In the genomic region with DNA sequence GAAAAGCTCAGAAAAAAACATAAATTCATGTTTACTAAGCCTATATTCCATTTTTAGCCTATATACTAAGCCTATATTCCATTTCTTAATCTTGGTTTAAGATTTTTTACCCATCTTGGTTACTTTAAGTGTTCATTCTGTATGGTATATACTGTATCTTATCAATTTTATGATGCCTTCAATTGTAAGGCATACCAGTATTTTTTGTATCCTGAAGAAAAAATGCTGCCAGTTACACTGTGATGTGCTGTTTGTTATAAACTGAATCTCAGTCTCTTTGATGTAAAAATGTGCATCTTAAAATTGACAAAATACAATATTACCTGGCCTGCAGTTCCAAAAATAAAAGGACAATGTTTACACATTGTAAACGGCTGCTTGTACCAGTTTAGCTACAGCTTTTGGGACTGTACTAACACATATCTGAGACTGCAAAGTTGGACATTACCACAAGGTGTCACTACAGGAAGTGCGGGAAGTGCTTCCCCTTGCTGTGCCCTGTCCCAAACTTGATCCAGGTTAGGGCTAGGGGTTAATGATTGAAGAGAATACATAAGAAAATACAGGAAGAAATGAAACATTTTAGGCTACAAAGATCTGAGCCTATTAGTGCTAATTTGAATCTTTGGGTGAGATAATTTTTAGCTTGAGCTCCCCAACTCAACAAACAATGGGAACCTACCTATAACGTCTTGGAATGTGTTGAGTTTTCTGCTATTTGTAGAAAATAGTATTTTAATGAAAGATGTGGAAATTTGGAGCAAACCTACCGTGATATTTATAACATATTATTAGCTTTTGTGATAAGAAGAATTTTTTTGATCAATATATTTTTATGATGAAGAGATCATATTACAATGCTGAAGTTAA, we compare ENCODE assay signal across 2 cellular contexts.
A peak's percentile ranks its signal among the peaks of the same experiment; 100 is the strongest.
TF ChIP-seq lines count a peak whose summit lies in the region.

No MANE protein-coding gene starts in this region.

TF ChIP-seq in HEK293, 187 proteins besides CTCF, POLR2A, EP300 and RAD21 (continued from another document and continues in another):
- TF ChIP-seq, protein P1, sequence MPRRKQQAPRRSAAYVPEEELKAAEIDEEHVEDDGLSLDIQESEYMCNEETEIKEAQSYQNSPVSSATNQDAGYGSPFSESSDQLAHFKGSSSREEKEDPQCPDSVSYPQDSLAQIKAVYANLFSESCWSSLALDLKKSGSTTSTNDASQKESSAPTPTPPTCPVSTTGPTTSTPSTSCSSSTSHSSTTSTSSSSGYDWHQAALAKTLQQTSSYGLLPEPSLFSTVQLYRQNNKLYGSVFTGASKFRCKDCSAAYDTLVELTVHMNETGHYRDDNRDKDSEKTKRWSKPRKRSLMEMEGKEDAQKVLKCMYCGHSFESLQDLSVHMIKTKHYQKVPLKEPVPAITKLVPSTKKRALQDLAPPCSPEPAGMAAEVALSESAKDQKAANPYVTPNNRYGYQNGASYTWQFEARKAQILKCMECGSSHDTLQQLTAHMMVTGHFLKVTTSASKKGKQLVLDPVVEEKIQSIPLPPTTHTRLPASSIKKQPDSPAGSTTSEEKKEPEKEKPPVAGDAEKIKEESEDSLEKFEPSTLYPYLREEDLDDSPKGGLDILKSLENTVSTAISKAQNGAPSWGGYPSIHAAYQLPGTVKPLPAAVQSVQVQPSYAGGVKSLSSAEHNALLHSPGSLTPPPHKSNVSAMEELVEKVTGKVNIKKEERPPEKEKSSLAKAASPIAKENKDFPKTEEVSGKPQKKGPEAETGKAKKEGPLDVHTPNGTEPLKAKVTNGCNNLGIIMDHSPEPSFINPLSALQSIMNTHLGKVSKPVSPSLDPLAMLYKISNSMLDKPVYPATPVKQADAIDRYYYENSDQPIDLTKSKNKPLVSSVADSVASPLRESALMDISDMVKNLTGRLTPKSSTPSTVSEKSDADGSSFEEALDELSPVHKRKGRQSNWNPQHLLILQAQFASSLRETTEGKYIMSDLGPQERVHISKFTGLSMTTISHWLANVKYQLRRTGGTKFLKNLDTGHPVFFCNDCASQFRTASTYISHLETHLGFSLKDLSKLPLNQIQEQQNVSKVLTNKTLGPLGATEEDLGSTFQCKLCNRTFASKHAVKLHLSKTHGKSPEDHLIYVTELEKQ (tag by site-specific recombination; IDR thresholded peaks at IDR 0.05; ENCODE audit: borderline replicate concordance): no peak
- TF ChIP-seq ZNF654 (tag by site-specific recombination; IDR thresholded peaks at IDR 0.05; ENCODE audit: low read depth) (peak; percentile 74), ZNF549 (tag by site-specific recombination; IDR thresholded peaks at IDR 0.05) (0 out of 2 replicates have a peak, but pooled peaks have one; percentile 14), ZNF561 (tag by site-specific recombination; IDR thresholded peaks at IDR 0.05; ENCODE audit: borderline replicate concordance) (peak; percentile 60; the same call in 1 of the 2 replicates), ZNF660 (tag by site-specific recombination; IDR thresholded peaks at IDR 0.05) (peak; percentile 53; the same call in 1 of the 2 replicates)
- TF ChIP-seq, protein P2, sequence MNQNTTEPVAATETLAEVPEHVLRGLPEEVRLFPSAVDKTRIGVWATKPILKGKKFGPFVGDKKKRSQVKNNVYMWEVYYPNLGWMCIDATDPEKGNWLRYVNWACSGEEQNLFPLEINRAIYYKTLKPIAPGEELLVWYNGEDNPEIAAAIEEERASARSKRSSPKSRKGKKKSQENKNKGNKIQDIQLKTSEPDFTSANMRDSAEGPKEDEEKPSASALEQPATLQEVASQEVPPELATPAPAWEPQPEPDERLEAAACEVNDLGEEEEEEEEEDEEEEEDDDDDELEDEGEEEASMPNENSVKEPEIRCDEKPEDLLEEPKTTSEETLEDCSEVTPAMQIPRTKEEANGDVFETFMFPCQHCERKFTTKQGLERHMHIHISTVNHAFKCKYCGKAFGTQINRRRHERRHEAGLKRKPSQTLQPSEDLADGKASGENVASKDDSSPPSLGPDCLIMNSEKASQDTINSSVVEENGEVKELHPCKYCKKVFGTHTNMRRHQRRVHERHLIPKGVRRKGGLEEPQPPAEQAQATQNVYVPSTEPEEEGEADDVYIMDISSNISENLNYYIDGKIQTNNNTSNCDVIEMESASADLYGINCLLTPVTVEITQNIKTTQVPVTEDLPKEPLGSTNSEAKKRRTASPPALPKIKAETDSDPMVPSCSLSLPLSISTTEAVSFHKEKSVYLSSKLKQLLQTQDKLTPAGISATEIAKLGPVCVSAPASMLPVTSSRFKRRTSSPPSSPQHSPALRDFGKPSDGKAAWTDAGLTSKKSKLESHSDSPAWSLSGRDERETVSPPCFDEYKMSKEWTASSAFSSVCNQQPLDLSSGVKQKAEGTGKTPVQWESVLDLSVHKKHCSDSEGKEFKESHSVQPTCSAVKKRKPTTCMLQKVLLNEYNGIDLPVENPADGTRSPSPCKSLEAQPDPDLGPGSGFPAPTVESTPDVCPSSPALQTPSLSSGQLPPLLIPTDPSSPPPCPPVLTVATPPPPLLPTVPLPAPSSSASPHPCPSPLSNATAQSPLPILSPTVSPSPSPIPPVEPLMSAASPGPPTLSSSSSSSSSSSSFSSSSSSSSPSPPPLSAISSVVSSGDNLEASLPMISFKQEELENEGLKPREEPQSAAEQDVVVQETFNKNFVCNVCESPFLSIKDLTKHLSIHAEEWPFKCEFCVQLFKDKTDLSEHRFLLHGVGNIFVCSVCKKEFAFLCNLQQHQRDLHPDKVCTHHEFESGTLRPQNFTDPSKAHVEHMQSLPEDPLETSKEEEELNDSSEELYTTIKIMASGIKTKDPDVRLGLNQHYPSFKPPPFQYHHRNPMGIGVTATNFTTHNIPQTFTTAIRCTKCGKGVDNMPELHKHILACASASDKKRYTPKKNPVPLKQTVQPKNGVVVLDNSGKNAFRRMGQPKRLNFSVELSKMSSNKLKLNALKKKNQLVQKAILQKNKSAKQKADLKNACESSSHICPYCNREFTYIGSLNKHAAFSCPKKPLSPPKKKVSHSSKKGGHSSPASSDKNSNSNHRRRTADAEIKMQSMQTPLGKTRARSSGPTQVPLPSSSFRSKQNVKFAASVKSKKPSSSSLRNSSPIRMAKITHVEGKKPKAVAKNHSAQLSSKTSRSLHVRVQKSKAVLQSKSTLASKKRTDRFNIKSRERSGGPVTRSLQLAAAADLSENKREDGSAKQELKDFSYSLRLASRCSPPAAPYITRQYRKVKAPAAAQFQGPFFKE (tag by site-specific recombination; IDR thresholded peaks at IDR 0.05; ENCODE audit: borderline replicate concordance): no peak

TF ChIP-seq in SK-N-SH treated with all-trans-retinoic acid at 6 μM for 48 hours, 23 proteins besides CTCF, POLR2A, EP300 and RAD21 (continued from another document):
- TF ChIP-seq, protein P3, sequence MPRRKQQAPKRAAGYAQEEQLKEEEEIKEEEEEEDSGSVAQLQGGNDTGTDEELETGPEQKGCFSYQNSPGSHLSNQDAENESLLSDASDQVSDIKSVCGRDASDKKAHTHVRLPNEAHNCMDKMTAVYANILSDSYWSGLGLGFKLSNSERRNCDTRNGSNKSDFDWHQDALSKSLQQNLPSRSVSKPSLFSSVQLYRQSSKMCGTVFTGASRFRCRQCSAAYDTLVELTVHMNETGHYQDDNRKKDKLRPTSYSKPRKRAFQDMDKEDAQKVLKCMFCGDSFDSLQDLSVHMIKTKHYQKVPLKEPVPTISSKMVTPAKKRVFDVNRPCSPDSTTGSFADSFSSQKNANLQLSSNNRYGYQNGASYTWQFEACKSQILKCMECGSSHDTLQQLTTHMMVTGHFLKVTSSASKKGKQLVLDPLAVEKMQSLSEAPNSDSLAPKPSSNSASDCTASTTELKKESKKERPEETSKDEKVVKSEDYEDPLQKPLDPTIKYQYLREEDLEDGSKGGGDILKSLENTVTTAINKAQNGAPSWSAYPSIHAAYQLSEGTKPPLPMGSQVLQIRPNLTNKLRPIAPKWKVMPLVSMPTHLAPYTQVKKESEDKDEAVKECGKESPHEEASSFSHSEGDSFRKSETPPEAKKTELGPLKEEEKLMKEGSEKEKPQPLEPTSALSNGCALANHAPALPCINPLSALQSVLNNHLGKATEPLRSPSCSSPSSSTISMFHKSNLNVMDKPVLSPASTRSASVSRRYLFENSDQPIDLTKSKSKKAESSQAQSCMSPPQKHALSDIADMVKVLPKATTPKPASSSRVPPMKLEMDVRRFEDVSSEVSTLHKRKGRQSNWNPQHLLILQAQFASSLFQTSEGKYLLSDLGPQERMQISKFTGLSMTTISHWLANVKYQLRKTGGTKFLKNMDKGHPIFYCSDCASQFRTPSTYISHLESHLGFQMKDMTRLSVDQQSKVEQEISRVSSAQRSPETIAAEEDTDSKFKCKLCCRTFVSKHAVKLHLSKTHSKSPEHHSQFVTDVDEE (CRISPR knock-in tag; IDR thresholded peaks at IDR 0.05): no peak
- no peak for TF ChIP-seq ZNF8 (CRISPR knock-in tag; IDR thresholded peaks at IDR 0.05)
- no peak for TF ChIP-seq OSR1 (CRISPR knock-in tag; IDR thresholded peaks at IDR 0.05)
- no peak for TF ChIP-seq ZNF70 (CRISPR knock-in tag; IDR thresholded peaks at IDR 0.05)
- no peak for TF ChIP-seq ARNTL (CRISPR knock-in tag; IDR thresholded peaks at IDR 0.05; ENCODE audit: borderline replicate concordance, low read depth)
- TF ChIP-seq ZFP30 (CRISPR knock-in tag; IDR thresholded peaks at IDR 0.05): no peak
- TF ChIP-seq ZNF565 (CRISPR knock-in tag; conservative IDR thresholded peaks at IDR 0.05; ENCODE audit: low read depth): no peak
- TF ChIP-seq, protein P4, sequence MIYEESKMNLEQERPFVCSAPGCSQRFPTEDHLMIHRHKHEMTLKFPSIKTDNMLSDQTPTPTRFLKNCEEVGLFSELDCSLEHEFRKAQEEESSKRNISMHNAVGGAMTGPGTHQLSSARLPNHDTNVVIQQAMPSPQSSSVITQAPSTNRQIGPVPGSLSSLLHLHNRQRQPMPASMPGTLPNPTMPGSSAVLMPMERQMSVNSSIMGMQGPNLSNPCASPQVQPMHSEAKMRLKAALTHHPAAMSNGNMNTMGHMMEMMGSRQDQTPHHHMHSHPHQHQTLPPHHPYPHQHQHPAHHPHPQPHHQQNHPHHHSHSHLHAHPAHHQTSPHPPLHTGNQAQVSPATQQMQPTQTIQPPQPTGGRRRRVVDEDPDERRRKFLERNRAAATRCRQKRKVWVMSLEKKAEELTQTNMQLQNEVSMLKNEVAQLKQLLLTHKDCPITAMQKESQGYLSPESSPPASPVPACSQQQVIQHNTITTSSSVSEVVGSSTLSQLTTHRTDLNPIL (CRISPR knock-in tag; IDR thresholded peaks at IDR 0.05; ENCODE audit: low read depth): no peak
- TF ChIP-seq RARB (CRISPR knock-in tag; IDR thresholded peaks at IDR 0.05): no peak
